Comparison of ENCODE assay signal across 14 cellular contexts in genomic region chr3:112056451-112056929, GRCh38. TPM values are rescaled to one million over a fixed set of nuclear protein-coding genes. Genes with fewer than 3 reads are reported as not detected.
DNase-seq lines count a peak whose midpoint lies in the region; ATAC-seq and TF ChIP-seq lines count a peak whose summit lies in the region.
"Had no signal": no experiment of that assay in that cellular context is flagged by ENCODE, and none has a peak within 500 bp of the region (broad histone marks: within the 10 kb centered on the region; RNA-seq: fewer than 3 reads in every experiment).

No MANE protein-coding gene starts in this region.

- H2BK5ac ChIP-seq in IMR-90 (ENCODE audit: low read depth, low read length, poor library complexity, severe bottlenecking) (peak overlapping the region; percentile 25), mesenchymal stem cell (ENCODE audit: low read depth, low read length, poor library complexity, severe bottlenecking) (no peak overlapping the region)

- H2BK12ac ChIP-seq in mesenchymal stem cell (ENCODE audit: low read length in 2 of 2) = no peak overlapping the region

- no CpG with 5 or more reads among the region's 6 CpGs for WGBS in IMR-90 (ENCODE audit: extremely low coverage in 2 of 2, insufficient read length in 1 of 2), 2 experiments
- WGBS in mesenchymal stem cell = 75% methylated on average over 2 of the region's 6 CpGs

- no peak overlapping the region for H4K8ac ChIP-seq in IMR-90 (ENCODE audit: low read depth in 2 of 2, low read length in 2 of 2)
- H4K8ac ChIP-seq in mesenchymal stem cell (ENCODE audit: low read length) = no peak overlapping the region

- intact Hi-C loops in IMR-90 (cut with micrococcal nuclease) = no loop called here

- peak overlapping the region; percentile 5; the same call in 1 of the 2 replicates for H4K5ac ChIP-seq in IMR-90 (ENCODE audit: low read depth, low read length)

- no peak overlapping the region for H2AK9ac ChIP-seq in IMR-90 (replicated peaks; ENCODE audit: low read depth, low read length, poor library complexity)

- no peak for TF ChIP-seq CTCF in IMR-90 (conservative IDR thresholded peaks at IDR 0.05; ENCODE audit: low read depth, low read length)

- H3K4me3 ChIP-seq in IMR-90 (ENCODE audit: insufficient read depth, low read depth, low read length) (no peak overlapping the region), adipocyte (ENCODE audit: low read length) (no peak overlapping the region), mesenchymal stem cell (ENCODE audit: insufficient read depth in 1 of 2, low read depth in 1 of 2, low read length in 2 of 2) (peak overlapping the region in 1 of 2 experiments; percentile 34)
- H3K4me3 ChIP-seq: cardiac muscle cell had no signal

- 0 out of 2 replicates have a peak, but pooled peaks cover under 1% of the 10 kb centered on the region for H3K9me1 ChIP-seq in IMR-90 (ENCODE audit: insufficient read depth, low read length)

- H2BK15ac ChIP-seq in IMR-90 (ENCODE audit: low read depth, low read length) (0 out of 3 replicates have a peak overlapping the region, but pooled peaks have one; percentile 15), mesenchymal stem cell (ENCODE audit: low read depth, poor library complexity, severe bottlenecking) (no peak overlapping the region)

- no peak overlapping the region for H4K91ac ChIP-seq in IMR-90 (ENCODE audit: insufficient read depth, low read depth, low read length)
- H4K91ac ChIP-seq in mesenchymal stem cell (ENCODE audit: low read length) = no peak overlapping the region

- BruUV-seq in IMR-90 (replicated peaks; lab: Mats Ljungman, UMichigan) = no TSS peak

- no peak for TF ChIP-seq POLR2A in IMR-90 (IDR thresholded peaks at IDR 0.05; ENCODE audit: low read depth, low read length)

- dilution Hi-C loops in IMR-90 (cut with HindIII; ENCODE audit: low sequenced_read_pairs, unreplicated experiment) = no loop called here

- CTCF ChIA-PET in IMR-90 (lab: Yijun Ruan, JAX) = interaction anchor here (0.7 kb wide), 1 partner anchor 13 kb away, joined by 3 read pairs; no protein-coding TSS in a partner anchor

- H2AFZ ChIP-seq in IMR-90 (replicated peaks; ENCODE audit: low read length, poor library complexity) (peak overlapping the region; percentile 11), mesenchymal stem cell (ENCODE audit: low read depth, low read length) (no peak overlapping the region)

- H3K14ac ChIP-seq in IMR-90 (replicated peaks; ENCODE audit: low read depth, low read length) (no peak overlapping the region), mesenchymal stem cell (ENCODE audit: low read length in 2 of 2) (no peak overlapping the region)

- peak; percentile 86 for ATAC-seq in IMR-90 (ENCODE audit: low read depth)
- no peak for ATAC-seq in GM21526 (IDR thresholded peaks at IDR 0.05; ENCODE audit: low FRiP score, unreplicated experiment)

- H2BK120ac ChIP-seq in IMR-90 (ENCODE audit: low read depth, low read length) = no peak overlapping the region
- no peak overlapping the region for H2BK120ac ChIP-seq in mesenchymal stem cell (ENCODE audit: low read depth, low read length)

- in situ Hi-C loops in IMR-90 (cut with MboI; ENCODE audit: low sequenced_read_pairs) = no loop called here

- H3K9ac ChIP-seq in IMR-90 (ENCODE audit: low read depth, low read length) = no peak overlapping the region
- H3K9ac ChIP-seq in adipocyte (ENCODE audit: low read length) = no peak overlapping the region
- no peak overlapping the region for H3K9ac ChIP-seq in mesenchymal stem cell (ENCODE audit: low read length)

- H3K27me3 ChIP-seq in IMR-90 (ENCODE audit: control insufficient read depth, insufficient read depth, low read length) = peaks cover 4% of the 10 kb centered on the region; the same call in 1 of the 2 replicates
- peaks cover 5% of the 10 kb centered on the region for H3K27me3 ChIP-seq in adipocyte (replicated peaks; ENCODE audit: control insufficient read depth, insufficient read depth, low read length)
- peaks cover 0 to 7% of the 10 kb centered on the region in 2 experiments for H3K27me3 ChIP-seq in mesenchymal stem cell (ENCODE audit: control insufficient read depth in 1 of 2, insufficient read depth in 1 of 2, low read length in 2 of 2)

- H3K4me1 ChIP-seq in IMR-90 (ENCODE audit: control insufficient read depth, insufficient read depth, low read length) (peaks cover 7% of the 10 kb centered on the region), adipocyte (ENCODE audit: control insufficient read depth, insufficient read depth, low read length) (peaks cover 2% of the 10 kb centered on the region), mesenchymal stem cell (ENCODE audit: control insufficient read depth, insufficient read depth, low read depth, low read length) (peaks cover 4% of the 10 kb centered on the region)

- H3K79me1 ChIP-seq in IMR-90 (ENCODE audit: low read depth in 1 of 2, low read length in 2 of 2) = no peaks in the 10 kb centered on the region
- no peaks in the 10 kb centered on the region for H3K79me1 ChIP-seq in mesenchymal stem cell (replicated peaks; ENCODE audit: low read length, poor library complexity, severe bottlenecking)

- H3K36me3 ChIP-seq in IMR-90 (ENCODE audit: control insufficient read depth, insufficient read depth, low read length) (no peaks in the 10 kb centered on the region), adipocyte (ENCODE audit: control insufficient read depth, insufficient read depth, low read length, severe bottlenecking) (no peaks in the 10 kb centered on the region), mesenchymal stem cell (ENCODE audit: control insufficient read depth in 1 of 2, insufficient read depth in 2 of 2, low read depth in 1 of 2, low read length in 2 of 2) (no peaks in the 10 kb centered on the region)
- H3K36me3 ChIP-seq: cardiac muscle cell had no signal

- POLR2A ChIA-PET in IMR-90 (lab: Charles Lee; ENCODE audit: unreplicated experiment) = no interaction called here

- no peak overlapping the region for H3K56ac ChIP-seq in IMR-90 (ENCODE audit: extremely low read depth, insufficient read depth, low read length)

- H3K18ac ChIP-seq in IMR-90 (ENCODE audit: low read depth, low read length) = peak overlapping the region; percentile 57; the same call in 1 of the 2 replicates
- no peak overlapping the region for H3K18ac ChIP-seq in mesenchymal stem cell (ENCODE audit: low read depth in 1 of 2, low read length in 2 of 2)

- H3K4me2 ChIP-seq in IMR-90 (ENCODE audit: low read depth, low read length) (peak overlapping the region; percentile 67), mesenchymal stem cell (ENCODE audit: low read length, poor library complexity, severe bottlenecking) (no peak overlapping the region)

- H3K23ac ChIP-seq in IMR-90 (ENCODE audit: low read depth, low read length) = no peak overlapping the region
- H3K23ac ChIP-seq in mesenchymal stem cell (ENCODE audit: low read length in 2 of 2) = no peak overlapping the region

- H2BK20ac ChIP-seq in IMR-90 (ENCODE audit: low read depth, low read length) = no peak overlapping the region

- H4K20me1 ChIP-seq in IMR-90 (ENCODE audit: insufficient read depth, low read length) = no peaks in the 10 kb centered on the region

- no peaks in the 10 kb centered on the region for H3K9me3 ChIP-seq in IMR-90 (ENCODE audit: control insufficient read depth, insufficient read depth, low read length)
- no peaks in the 10 kb centered on the region for H3K9me3 ChIP-seq in adipocyte (ENCODE audit: control insufficient read depth, low read length)
- no peaks in the 10 kb centered on the region for H3K9me3 ChIP-seq in mesenchymal stem cell (ENCODE audit: control insufficient read depth, low read length)

- DNase-seq in GM03348 (ENCODE audit: low spot score) = peak; percentile 24
- peak; percentile 92 for DNase-seq in IMR-90
- peak; percentile 48 for DNase-seq in adipocyte (ENCODE audit: low read depth)
- DNase-seq in mesenchymal stem cell = peak; percentile 56
- DNase-seq in NCI-H2107 (lab: John Stamatoyannopoulos, UW) = no peak
- DNase-seq in SIG-M5 treated with dmso at 0.1 percent for 504 hours (lab: John Stamatoyannopoulos, UW; ENCODE audit: unreplicated experiment) = no peak
- DNase-seq: DMS153, NCI-H2227 treated with DMSO at 0.1 percent for 48 hours, occipital lobe, Right ventricle myocardium superior had no signal

- peak overlapping the region; percentile 6; the same call in 1 of the 2 replicates for H3K4ac ChIP-seq in IMR-90 (ENCODE audit: low read depth, low read length)
- no peak overlapping the region for H3K4ac ChIP-seq in mesenchymal stem cell (ENCODE audit: low read depth in 1 of 2, low read length in 2 of 2)

- H2AK5ac ChIP-seq in IMR-90 (ENCODE audit: low read depth, low read length) (0 out of 2 replicates have a peak overlapping the region, but pooled peaks have one; percentile 20), mesenchymal stem cell (ENCODE audit: low read length, severe bottlenecking) (no peak overlapping the region)

- H3K27ac ChIP-seq in IMR-90 (ENCODE audit: insufficient read depth, low read length) (no peak overlapping the region), mesenchymal stem cell (ENCODE audit: low read length, poor library complexity, severe bottlenecking) (no peak overlapping the region)
- H3K27ac ChIP-seq: cardiac muscle cell had no signal

- TF ChIP-seq RAD21 in IMR-90 (IDR thresholded peaks at IDR 0.05; ENCODE audit: low read length) = no peak

TF ChIP-seq in IMR-90, 13 proteins besides CTCF, POLR2A, EP300 and RAD21 (continues in another document):
- TF ChIP-seq NFE2L2 (IDR thresholded peaks at IDR 0.05; ENCODE audit: low read depth, low read length) = no peak

RNA-seq across cellular contexts. Expression of gene TMPRSS7, which starts 22.0 kb away (rescaled TPM):
- not detected in 2 replicates for total RNA-seq in IMR-90 (2012; rRNA removed)
- 0.07 TPM in 1 of 2 replicates, not detected in the other for polyA plus RNA-seq in IMR-90 (2012; rRNA removed)
- 0.02 TPM in 1 of 2 replicates, not detected in the other for polyA plus RNA-seq in IMR-90 (2012; cell fraction: cytosol; rRNA removed)
- 0.05 and 0.09 TPM in 2 replicates for polyA plus RNA-seq in IMR-90 (2012; cell fraction: nucleus; rRNA removed; ENCODE audit: low replicate concordance)
- not detected for polyA plus RNA-seq in mesenchymal stem cell (2013, experiment 1 of 2)
- not detected for polyA plus RNA-seq in mesenchymal stem cell (2013, experiment 2 of 2)
- total RNA-seq: cardiac muscle cell, epithelial cell of proximal tubule, kidney epithelial cell, Right ventricle myocardium superior had no signal
- polyA plus RNA-seq: cardiac muscle cell had no signal

RNA-seq across cellular contexts. Expression of gene C3orf52, which starts 29.7 kb away (rescaled TPM):
- total RNA-seq in IMR-90 (2012; rRNA removed) = 12.5 and 16.1 TPM in 2 replicates
- polyA plus RNA-seq in IMR-90 (2012; rRNA removed) = 6.4 and 7.5 TPM in 2 replicates
- 1.9 and 5.1 TPM in 2 replicates for polyA plus RNA-seq in IMR-90 (2012; cell fraction: cytosol; rRNA removed)
- 4.1 and 21.4 TPM in 2 replicates for polyA plus RNA-seq in IMR-90 (2012; cell fraction: nucleus; rRNA removed; ENCODE audit: low replicate concordance)
- 1.0 TPM for polyA plus RNA-seq in mesenchymal stem cell (2013, experiment 1 of 2)
- 1.4 TPM for polyA plus RNA-seq in mesenchymal stem cell (2013, experiment 2 of 2)

RNA-seq across cellular contexts. Expression of gene TAGLN3, which starts 57.8 kb away (rescaled TPM):
- total RNA-seq in IMR-90 (2012; rRNA removed) = 3.2 and 3.6 TPM in 2 replicates
- 7.7 TPM in 2 replicates for polyA plus RNA-seq in IMR-90 (2012; rRNA removed)
- polyA plus RNA-seq in IMR-90 (2012; cell fraction: cytosol; rRNA removed) = 2.9 and 5.0 TPM in 2 replicates
- 3.5 and 4.2 TPM in 2 replicates for polyA plus RNA-seq in IMR-90 (2012; cell fraction: nucleus; rRNA removed; ENCODE audit: low replicate concordance)
- polyA plus RNA-seq in mesenchymal stem cell (2013, experiment 1 of 2) = 0.07 TPM
- 0.03 TPM for polyA plus RNA-seq in mesenchymal stem cell (2013, experiment 2 of 2)
- total RNA-seq: Right ventricle myocardium superior had no signal

Comparison
In these comparisons a context has a peak if more than half of its experiments do, and no peak if none do; other contexts are left out.
1. DNase-seq: peak in GM03348 (single experiment), IMR-90 (single experiment), adipocyte (single experiment) and mesenchymal stem cell (single experiment); none in NCI-H2107 (single experiment) and SIG-M5 treated with dmso at 0.1 percent for 504 hours (single experiment).